ENCODE assay signal across 1 cellular context in the genomic region with DNA sequence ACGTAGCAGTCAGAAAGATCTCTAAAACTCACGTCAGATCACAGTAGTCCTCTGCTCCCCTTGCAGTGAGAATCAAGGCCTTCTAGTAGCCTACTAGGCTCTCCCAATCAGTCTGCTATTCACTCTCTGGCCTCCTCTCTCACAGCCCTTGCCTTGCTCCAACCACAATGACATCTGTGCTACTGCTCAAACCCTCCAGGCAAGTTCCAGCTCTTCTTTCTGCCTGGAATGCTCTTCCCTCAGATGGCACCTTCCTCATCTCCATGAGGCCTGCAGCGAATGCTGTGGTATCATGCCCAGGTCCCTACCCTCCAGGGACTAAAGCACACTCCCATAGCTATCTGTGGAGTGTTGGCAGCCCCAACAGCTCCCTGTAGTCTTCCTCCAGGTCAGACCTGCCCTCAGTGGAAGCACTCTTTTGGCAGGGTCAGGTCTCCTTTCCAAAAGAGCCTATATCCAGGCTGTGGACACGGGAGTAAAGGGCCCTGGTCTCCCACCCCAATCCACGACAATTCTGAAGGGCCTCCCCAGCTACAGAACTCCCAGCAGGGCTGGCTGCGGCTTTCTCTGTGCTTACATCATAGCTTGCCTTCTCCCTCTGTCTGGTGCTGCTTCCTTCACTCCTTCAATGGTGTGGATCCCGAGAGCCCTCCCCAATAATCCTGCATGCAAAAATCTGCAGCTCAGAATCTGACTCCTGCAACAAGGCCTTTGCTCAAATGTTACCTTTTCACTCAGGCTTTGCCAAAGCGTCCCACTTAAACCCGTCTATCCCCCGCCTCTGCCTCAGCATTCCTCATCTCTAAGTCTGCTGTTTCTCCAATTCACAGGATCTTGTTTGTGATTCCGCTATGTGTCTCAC.
TF ChIP-seq lines count a peak whose summit lies in the region.

No MANE protein-coding gene starts in this region.

TF ChIP-seq in GM23338, 12 proteins besides CTCF, POLR2A, EP300 and RAD21 (continued from another document):
- TF ChIP-seq ZNF462 (CRISPR knock-in tag; IDR thresholded peaks at IDR 0.05), result no peak
- TF ChIP-seq EZH2phosphoT487 (IDR thresholded peaks at IDR 0.05; ENCODE audit: unreplicated experiment), result no peak
- no peak for TF ChIP-seq ZNF331 (CRISPR knock-in tag; IDR thresholded peaks at IDR 0.05; ENCODE audit: low read depth)
- TF ChIP-seq ZNF114 (CRISPR knock-in tag; IDR thresholded peaks at IDR 0.05), result no peak
- TF ChIP-seq REST (IDR thresholded peaks at IDR 0.05; ENCODE audit: unreplicated experiment), result no peak
TF ChIP-seq in GM23338: peak in this region for 0.
